19 cellular contexts compared by ENCODE assay signal in genomic region chr7:99642099-99642498, GRCh38. TPM values are rescaled to one million over a fixed set of nuclear protein-coding genes. Genes with fewer than 3 reads are reported as not detected.
DNase-seq lines count a peak whose midpoint lies in the region; ATAC-seq lines count a peak whose summit lies in the region.
"Had no signal": no experiment of that assay in that cellular context is flagged by ENCODE, and none has a peak within 500 bp of the region (broad histone marks: within the 10 kb centered on the region; RNA-seq: fewer than 3 reads in every experiment).

No MANE protein-coding gene starts in this region.

- no peak for DNase-seq in activated T-cell treated with anti-CD3 and anti-CD28 coated beads, Interleukin-2, amount 50 U/mL, for 72 hours
- DNase-seq in activated T-cell treated with anti-CD3 and anti-CD28 coated beads, Interleukin-2, amount 50 U/mL, for 1 hour, result no peak
- DNase-seq in M059J (ENCODE audit: low read depth) (peak; percentile 36), UCSD-AML1 (lab: John Stamatoyannopoulos, UW; ENCODE audit: unreplicated experiment) (no peak), NCI-H2081 treated with DMSO at 0.1 percent for 48 hours (lab: John Stamatoyannopoulos, UW) (no peak)
- no peak for DNase-seq in activated naive CD8-positive, alpha-beta T cell treated with anti-CD3 and anti-CD28 coated beads, Interleukin-2, amount 50 U/mL, for 24 hours
- no peak for DNase-seq in stimulated activated naive CD8-positive, alpha-beta T cell treated with anti-CD3 and anti-CD28 coated beads, Interleukin-15, Interleukin-2, amounts not matched to agents 100 U/mL and 50 U/mL, for 24 hours
- DNase-seq in effector CD8-positive, alpha-beta T cell (lab: John Stamatoyannopoulos, UW), result no peak
- DNase-seq: ACHN; activated effector memory CD4-positive, alpha-beta T cell treated with anti-CD3 and anti-CD28 coated beads, Interleukin-2, amount 50 U/mL, for 16 hours; aorta; central memory CD4-positive, alpha-beta T cell; gastrocnemius medialis; H9; lower lobe of right lung; MM.1S; NCI-H1694 treated with DMSO at 0.1 percent for 48 hours; NCI-H69 had no signal

- H3K4me3 Mint-ChIP-seq in activated T-cell treated with anti-CD3 and anti-CD28 coated beads, Interleukin-2, amount 50 U/mL, for 72 hours, result peak overlapping the region in 1 of 2 donors; percentile 1
- no peak overlapping the region for H3K4me3 Mint-ChIP-seq in activated naive CD8-positive, alpha-beta T cell treated with anti-CD3 and anti-CD28 coated beads, Interleukin-2, amount 50 U/mL, for 24 hours
- H3K4me3 Mint-ChIP-seq: H9 had no signal

- H3K4me1 Mint-ChIP-seq in activated T-cell treated with anti-CD3 and anti-CD28 coated beads, Interleukin-2, amount 50 U/mL, for 72 hours (ENCODE audit: low read depth), result peaks cover 64% of the 10 kb centered on the region
- H3K4me1 Mint-ChIP-seq in activated naive CD8-positive, alpha-beta T cell treated with anti-CD3 and anti-CD28 coated beads, Interleukin-2, amount 50 U/mL, for 24 hours, result peaks cover 69% of the 10 kb centered on the region

- ATAC-seq in activated T-cell treated with anti-CD3 and anti-CD28 coated beads, Interleukin-2, amount 50 U/mL, for 72 hours (replicated peaks in 1 of 2), result peak; percentile 16 to 33
- peak; percentile 30 for ATAC-seq in activated naive CD8-positive, alpha-beta T cell treated with anti-CD3 and anti-CD28 coated beads, Interleukin-2, amount 50 U/mL, for 24 hours
- ATAC-seq in stimulated activated naive CD8-positive, alpha-beta T cell treated with anti-CD3 and anti-CD28 coated beads, Interleukin-15, Interleukin-2, amounts not matched to agents 100 U/mL and 50 U/mL, for 24 hours, result peak; percentile 19
- ATAC-seq: gastrocnemius medialis, lower lobe of right lung, Right ventricle myocardium inferior had no signal

- H3K36me3 Mint-ChIP-seq in activated T-cell treated with anti-CD3 and anti-CD28 coated beads, Interleukin-2, amount 50 U/mL, for 72 hours (ENCODE audit: insufficient read depth in 2 of 2), result peaks cover 14 to 44% of the 10 kb centered on the region in 2 donors
- peaks cover 76% of the 10 kb centered on the region for H3K36me3 Mint-ChIP-seq in activated naive CD8-positive, alpha-beta T cell treated with anti-CD3 and anti-CD28 coated beads, Interleukin-2, amount 50 U/mL, for 24 hours (ENCODE audit: low read depth)

- H3K27me3 Mint-ChIP-seq in activated T-cell treated with anti-CD3 and anti-CD28 coated beads, Interleukin-2, amount 50 U/mL, for 72 hours (ENCODE audit: low read depth), result no peaks in the 10 kb centered on the region
- H3K27me3 Mint-ChIP-seq in activated naive CD8-positive, alpha-beta T cell treated with anti-CD3 and anti-CD28 coated beads, Interleukin-2, amount 50 U/mL, for 24 hours, result no peaks in the 10 kb centered on the region

- peaks cover 0 to 4% of the 10 kb centered on the region in 2 donors for H3K9me3 Mint-ChIP-seq in activated T-cell treated with anti-CD3 and anti-CD28 coated beads, Interleukin-2, amount 50 U/mL, for 72 hours
- peaks cover 11% of the 10 kb centered on the region for H3K9me3 Mint-ChIP-seq in activated naive CD8-positive, alpha-beta T cell treated with anti-CD3 and anti-CD28 coated beads, Interleukin-2, amount 50 U/mL, for 24 hours

- peak overlapping the region; percentile 0 for H3K27ac Mint-ChIP-seq in activated T-cell treated with anti-CD3 and anti-CD28 coated beads, Interleukin-2, amount 50 U/mL, for 72 hours
- peak overlapping the region; percentile 44 for H3K27ac Mint-ChIP-seq in activated naive CD8-positive, alpha-beta T cell treated with anti-CD3 and anti-CD28 coated beads, Interleukin-2, amount 50 U/mL, for 24 hours
- H3K27ac Mint-ChIP-seq: H9 had no signal

RNA-seq across cellular contexts. Expression of gene ZSCAN25, which starts 25.4 kb away (rescaled TPM):
- 10 to 100 TPM; 32.4 to 35.6 TPM for total RNA-seq in activated T-cell treated with anti-CD3 and anti-CD28 coated beads, Interleukin-2, amount 50 U/mL, for 72 hours
- total RNA-seq in M059J (2014; rRNA removed; shearing (Covaris generic)), result 5.7 and 12.3 TPM in 2 replicates

RNA-seq across cellular contexts. Expression of gene CYP3A5, which starts 37.7 kb away (rescaled TPM):
- under 1 TPM in 1 of 2 donors, not detected in 1; 0.36 TPM for total RNA-seq in activated T-cell treated with anti-CD3 and anti-CD28 coated beads, Interleukin-2, amount 50 U/mL, for 72 hours
- 0.05 and 0.15 TPM in 2 replicates for total RNA-seq in M059J (2014; rRNA removed; shearing (Covaris generic))
- total RNA-seq: H9, Right ventricle myocardium inferior had no signal

RNA-seq across cellular contexts. Expression of gene TMEM225B, which starts 44.0 kb away (rescaled TPM):
- total RNA-seq in activated T-cell treated with anti-CD3 and anti-CD28 coated beads, Interleukin-2, amount 50 U/mL, for 72 hours, result 1 to 10 TPM; 2.5 to 4.3 TPM
- 0.20 and 0.62 TPM in 2 replicates for total RNA-seq in M059J (2014; rRNA removed; shearing (Covaris generic))
- total RNA-seq: gastrocnemius medialis, H9, Right ventricle myocardium inferior had no signal
